1 cellular context compared by ENCODE assay signal in genomic region chr14:90336985-90337384, GRCh38.
TF ChIP-seq lines count a peak whose summit lies in the region.

No MANE protein-coding gene starts in this region.

TF ChIP-seq in K562, 482 proteins besides CTCF, POLR2A, EP300 and RAD21:
- TF ChIP-seq ZNF12 (CRISPR knock-in tag; IDR thresholded peaks at IDR 0.05) = no peak
- TF ChIP-seq TRIM28 (IDR thresholded peaks at IDR 0.05) = no peak
- TF ChIP-seq NR1H2 (CRISPR knock-in tag; IDR thresholded peaks at IDR 0.05) = no peak
- no peak for TF ChIP-seq ZNF551 (CRISPR knock-in tag; IDR thresholded peaks at IDR 0.05)
- TF ChIP-seq ELF4 (CRISPR knock-in tag; IDR thresholded peaks at IDR 0.05) = no peak
- TF ChIP-seq BRCA1 (IDR thresholded peaks at IDR 0.05) = no peak
- no peak for TF ChIP-seq BRCA1 (CRISPR knock-in tag; IDR thresholded peaks at IDR 0.05)
- no peak for TF ChIP-seq PRDM10 (IDR thresholded peaks at IDR 0.05; ENCODE audit: partially characterized antibody)
- TF ChIP-seq THRA (IDR thresholded peaks at IDR 0.05) = no peak
- TF ChIP-seq ZFP1 (CRISPR knock-in tag; IDR thresholded peaks at IDR 0.05) = no peak
- no peak for TF ChIP-seq XRCC5 (IDR thresholded peaks at IDR 0.05; ENCODE audit: low read depth, low read length)
- TF ChIP-seq ATF2 (CRISPR knock-in tag; IDR thresholded peaks at IDR 0.05) = no peak
TF ChIP-seq in K562: peak in this region for 0.
